Comparison of ENCODE assay signal across 17 cellular contexts in the genomic region with DNA sequence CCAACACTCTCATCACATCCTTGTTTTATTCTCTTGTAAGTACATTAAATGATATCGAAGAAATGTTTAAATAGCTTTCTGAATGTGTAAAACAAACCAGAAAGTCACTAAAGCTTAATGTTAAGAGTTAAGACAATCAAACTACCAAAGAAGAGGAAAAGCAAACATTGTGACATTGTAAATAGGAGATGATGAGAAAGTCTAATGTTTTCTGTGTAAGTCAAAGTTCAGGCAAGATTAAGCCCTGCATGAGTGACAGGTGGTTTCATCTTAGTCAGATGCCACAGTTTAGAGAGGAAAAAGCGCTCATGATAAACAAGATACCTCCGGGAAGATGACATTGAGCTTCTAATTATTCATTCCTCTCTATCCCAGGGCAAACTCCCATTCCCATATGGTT.
"Had no signal": no experiment of that assay in that cellular context is flagged by ENCODE, and none has a peak within 500 bp of the region (broad histone marks: within the 10 kb centered on the region; RNA-seq: fewer than 3 reads in every experiment).

No MANE protein-coding gene starts in this region.

- H3K4me2 ChIP-seq: KMS-11 had no signal

- H3K27me3 ChIP-seq: SJSA1 had no signal

- H3K4me1 ChIP-seq: SJSA1 had no signal

- H3K27ac ChIP-seq: KMS-11, SJSA1, SK-N-MC had no signal

- H3K36me3 ChIP-seq: SJSA1 had no signal

- ATAC-seq: K562 had no signal

- DNase-seq: NCI-H1092 treated with DMSO at 0.1 percent for 48 hours; NCI-H1436; NCI-H187; NCI-H2029; NCI-H2081 treated with DMSO at 0.1 percent for 48 hours; NCI-H2171; NCI-H226; NCI-H510A; NCI-H524 treated with DMSO at 0.1 percent for 48 hours; NCI-H69; NCI-H774; NK-92 treated with Interleukin-12 subunit alpha and Interleukin-12 subunit beta, amount 100 ng/mL, for 24 hours; SIG-M5 had no signal

- H3K4me3 ChIP-seq: K562, SJSA1, SK-N-MC had no signal

- H3K9ac ChIP-seq: KMS-11 had no signal
